10 cellular contexts compared by ENCODE assay signal in the genomic region with DNA sequence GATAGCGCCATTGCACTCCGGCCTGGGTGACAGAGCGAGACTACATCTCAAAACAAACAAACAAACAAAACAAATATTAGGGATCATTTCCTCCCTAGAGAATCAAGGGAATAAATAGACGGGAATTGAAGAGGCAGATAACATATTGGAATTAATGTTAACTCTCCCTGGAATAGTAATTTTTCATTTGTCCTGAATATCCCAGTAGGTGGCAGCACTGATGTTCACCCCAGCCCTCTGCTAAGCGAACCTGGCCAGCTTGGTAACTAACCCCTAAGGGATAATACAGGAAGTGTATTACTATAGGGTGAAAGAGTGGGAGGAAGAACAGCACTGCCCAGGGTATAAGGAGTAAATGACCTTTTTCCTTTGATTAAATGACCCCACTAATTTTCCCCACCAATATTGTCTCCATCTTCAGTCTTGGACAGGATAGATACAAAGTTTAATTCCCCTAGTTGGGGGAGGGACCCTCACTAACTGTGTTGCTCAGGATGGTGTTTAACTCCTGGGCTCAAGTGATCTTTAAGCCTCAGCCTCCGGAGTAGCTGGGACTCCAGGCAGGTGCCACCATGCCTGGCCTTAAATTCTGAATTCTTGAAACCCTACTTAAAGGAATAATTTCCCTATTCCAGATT. TPM values are rescaled to one million over a fixed set of nuclear protein-coding genes. Genes with fewer than 3 reads are reported as not detected.
DNase-seq lines count a peak whose midpoint lies in the region; ATAC-seq and TF ChIP-seq lines count a peak whose summit lies in the region.
"Had no signal": no experiment of that assay in that cellular context is flagged by ENCODE, and none has a peak within 500 bp of the region (broad histone marks: within the 10 kb centered on the region; RNA-seq: fewer than 3 reads in every experiment).

No MANE protein-coding gene starts in this region.

- H3K27me3 ChIP-seq in SU-DHL-6 (ENCODE audit: low read length) = no peaks in the 10 kb centered on the region
- no peaks in the 10 kb centered on the region for H3K27me3 ChIP-seq in neuronal stem cell (ENCODE audit: control insufficient read depth in 3 of 3, insufficient read depth in 3 of 3, low read depth in 1 of 3, low read length in 3 of 3)
- no peaks in the 10 kb centered on the region for H3K27me3 ChIP-seq in gastrocnemius medialis
- H3K27me3 ChIP-seq: SJSA1 had no signal

- no peak for TF ChIP-seq POLR2A in gastrocnemius medialis (IDR thresholded peaks at IDR 0.05)

- H3K4me2 ChIP-seq in SU-DHL-6 (ENCODE audit: low read depth, low read length, poor library complexity, severe bottlenecking) (no peak overlapping the region), neuronal stem cell (ENCODE audit: insufficient read depth, low read length, poor library complexity, severe bottlenecking) (no peak overlapping the region)

- intact Hi-C loops in gastrocnemius medialis (cut with DNase I; ENCODE audit: low total_unique reads) = no loop called here

- WGBS in neuronal stem cell (ENCODE audit: extremely low coverage in 2 of 2, insufficient read length in 2 of 2, insufficient replicate concordance in 1 of 2), 2 donors = no CpG with 5 or more reads among the region's 6 CpGs

- TF ChIP-seq CTCF in SU-DHL-6 (IDR thresholded peaks at IDR 0.05; ENCODE audit: insufficient read depth, low read length, poor library complexity, severe bottlenecking) (peak; percentile 55), gastrocnemius medialis (IDR thresholded peaks at IDR 0.05 in 4 of 5, conservative IDR thresholded peaks at IDR 0.05 in 1 of 5) (peak in 1 of 5 experiments; percentile 23)

- no peaks in the 10 kb centered on the region for H3F3A ChIP-seq in SU-DHL-6 (ENCODE audit: insufficient read depth)

- H3K4me1 ChIP-seq in neuronal stem cell (ENCODE audit: control insufficient read depth in 2 of 2, insufficient read depth in 1 of 2, low read depth in 1 of 2, low read length in 2 of 2) = no peaks in the 10 kb centered on the region
- no peaks in the 10 kb centered on the region for H3K4me1 ChIP-seq in gastrocnemius medialis
- H3K4me1 ChIP-seq: SJSA1 had no signal

- H2AK5ac ChIP-seq in neuronal stem cell (ENCODE audit: low read depth, low read length) = no peak overlapping the region

- H2BK5ac ChIP-seq in neuronal stem cell (ENCODE audit: low read length) = no peak overlapping the region

- no peaks in the 10 kb centered on the region for H3K79me1 ChIP-seq in neuronal stem cell (ENCODE audit: low read depth, low read length)

- H3K4me3 ChIP-seq in SU-DHL-6 (ENCODE audit: insufficient read depth, low read length, poor library complexity, severe bottlenecking) (no peak overlapping the region), neuronal stem cell (ENCODE audit: low read length in 2 of 2) (no peak overlapping the region), gastrocnemius medialis (no peak overlapping the region)
- H3K4me3 ChIP-seq: SJSA1 had no signal

- H2BK15ac ChIP-seq in neuronal stem cell (ENCODE audit: low read length) = no peak overlapping the region

- no peak overlapping the region for H3K4ac ChIP-seq in neuronal stem cell (ENCODE audit: low read length)

- no peak overlapping the region for H2AFZ ChIP-seq in SU-DHL-6 (ENCODE audit: low read depth, low read length, severe bottlenecking)
- no peak overlapping the region for H2AFZ ChIP-seq in neuronal stem cell (ENCODE audit: low read length)

- H3K23ac ChIP-seq in neuronal stem cell (ENCODE audit: low read depth, low read length, poor library complexity) = no peak overlapping the region

- H3K79me2 ChIP-seq in SU-DHL-6 (ENCODE audit: insufficient read depth, low read length) = no peaks in the 10 kb centered on the region

- H3K18ac ChIP-seq in neuronal stem cell (ENCODE audit: low read length) = no peak overlapping the region

- H3K9ac ChIP-seq in SU-DHL-6 (ENCODE audit: low read length) (no peak overlapping the region), neuronal stem cell (ENCODE audit: low read depth, low read length, poor library complexity) (no peak overlapping the region)

- ATAC-seq in esophagus mucosa (peak; percentile 66), HG02763 (IDR thresholded peaks at IDR 0.05; ENCODE audit: unreplicated experiment) (no peak), gastrocnemius medialis (no peak)

- H4K20me1 ChIP-seq in SU-DHL-6 (ENCODE audit: low read depth, low read length) = no peaks in the 10 kb centered on the region

- H3K27ac ChIP-seq in SU-DHL-6 (ENCODE audit: low read depth, low read length) (no peak overlapping the region), neuronal stem cell (replicated peaks; ENCODE audit: low read length) (no peak overlapping the region), gastrocnemius medialis (no peak overlapping the region)
- H3K27ac ChIP-seq: SJSA1 had no signal

- no peaks in the 10 kb centered on the region for H3K36me3 ChIP-seq in SU-DHL-6 (ENCODE audit: low read length)
- H3K36me3 ChIP-seq in neuronal stem cell (replicated peaks in 1 of 2; ENCODE audit: control insufficient read depth in 2 of 2, insufficient read depth in 2 of 2, low read length in 2 of 2) = no peaks in the 10 kb centered on the region
- no peaks in the 10 kb centered on the region for H3K36me3 ChIP-seq in gastrocnemius medialis
- H3K36me3 ChIP-seq: SJSA1 had no signal

- H4K8ac ChIP-seq in neuronal stem cell (ENCODE audit: low read depth, low read length) = no peak overlapping the region

- H2BK120ac ChIP-seq in neuronal stem cell (ENCODE audit: low read depth, low read length) = no peak overlapping the region

- no peak overlapping the region for H3K14ac ChIP-seq in neuronal stem cell (ENCODE audit: low read length)

- H3K9me3 ChIP-seq in SU-DHL-6 (ENCODE audit: insufficient read depth, low read length) (no peaks in the 10 kb centered on the region), neuronal stem cell (replicated peaks in 1 of 2; ENCODE audit: control insufficient read depth in 2 of 2, insufficient read depth in 1 of 2, low read depth in 1 of 2, low read length in 2 of 2) (no peaks in the 10 kb centered on the region), gastrocnemius medialis (no peaks in the 10 kb centered on the region)
- H3K9me3 ChIP-seq: SJSA1 had no signal

- H3K9me2 ChIP-seq in SU-DHL-6 (replicated peaks; ENCODE audit: insufficient read depth, low read length) = no peaks in the 10 kb centered on the region

- H2BK12ac ChIP-seq in neuronal stem cell (ENCODE audit: low read length) = no peak overlapping the region

- no peak overlapping the region for H4K91ac ChIP-seq in neuronal stem cell (ENCODE audit: low read depth, low read length, poor library complexity)

- in situ Hi-C loops in gastrocnemius medialis (cut with MboI; ENCODE audit: low sequenced_read_pairs in 4 of 4) = no loop called here

- DNase-seq in AG08395 (ENCODE audit: low spot score) = peak; percentile 86
- DNase-seq in ELF-1 (ENCODE audit: low read depth, low spot score) = peak; percentile 62
- DNase-seq in HT1080 (ENCODE audit: low read depth) = peak; percentile 47
- peak; percentile 17 for DNase-seq in neuronal stem cell (ENCODE audit: low spot score)
- DNase-seq in gastrocnemius medialis = no peak

RNA-seq across cellular contexts. Expression of a gene that starts 40.5 kb away (rescaled TPM):
- 0.13 TPM in 1 of 2 replicates, not detected in the other for total RNA-seq in HT1080 (2014; rRNA removed; shearing (Covaris generic))
- not detected in 2 replicates for polyA plus RNA-seq in HT1080 (2015; cell fraction: cytosol; rRNA removed)
- polyA plus RNA-seq in HT1080 (2015; cell fraction: nucleus; rRNA removed) = not detected in 2 replicates
- not detected for total RNA-seq in esophagus mucosa
- polyA plus RNA-seq in neuronal stem cell (2013, experiment 1 of 2) = 0.77 TPM
- 1.1 TPM for polyA plus RNA-seq in neuronal stem cell (2013, experiment 2 of 2)
- not detected for total RNA-seq in gastrocnemius medialis
- total RNA-seq: pulmonary artery endothelial cell, SJSA1 had no signal

RNA-seq across cellular contexts. Expression of a gene that starts 43.0 kb away (rescaled TPM):
- not detected in 2 replicates for total RNA-seq in HT1080 (2014; rRNA removed; shearing (Covaris generic))
- polyA plus RNA-seq in HT1080 (2015; cell fraction: cytosol; rRNA removed) = not detected in 2 replicates
- polyA plus RNA-seq in HT1080 (2015; cell fraction: nucleus; rRNA removed) = not detected in 2 replicates
- 0.52 TPM for total RNA-seq in esophagus mucosa
- under 0.01 TPM for polyA plus RNA-seq in neuronal stem cell (2013, experiment 1 of 2)
- polyA plus RNA-seq in neuronal stem cell (2013, experiment 2 of 2) = 0.01 TPM
- under 1 TPM in 1 of 4 donors, not detected in 3; 0.10 TPM for total RNA-seq in gastrocnemius medialis
- total RNA-seq: pulmonary artery endothelial cell, SJSA1 had no signal

Comparison
In these comparisons a context has a peak if more than half of its experiments do, and no peak if none do; other contexts are left out.
1. DNase-seq: peak in AG08395 (single experiment), ELF-1 (single experiment), HT1080 (single experiment) and neuronal stem cell (single experiment); none in gastrocnemius medialis (0 of 2).